15 cellular contexts compared by ENCODE assay signal in the genomic region with DNA sequence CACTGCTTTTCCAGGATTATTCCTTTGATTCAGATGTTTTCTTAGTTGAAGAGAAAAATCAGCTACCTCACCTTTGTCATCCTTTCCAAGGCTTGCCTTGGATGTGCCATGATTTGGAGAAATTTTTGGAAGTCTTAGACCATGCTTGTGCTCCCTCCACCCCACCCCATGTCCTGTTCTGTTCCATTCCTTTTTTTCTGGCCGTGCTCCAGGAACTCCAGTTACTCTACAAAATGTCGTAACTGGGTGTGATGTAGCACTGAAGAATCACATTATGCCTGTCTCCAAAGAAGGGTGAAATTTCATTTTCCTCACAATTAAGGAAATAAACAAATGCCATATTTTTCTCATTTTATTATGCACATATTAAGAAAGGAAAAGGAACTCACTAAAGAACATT.
"Had no signal": no experiment of that assay in that cellular context is flagged by ENCODE, and none has a peak within 500 bp of the region (broad histone marks: within the 10 kb centered on the region; RNA-seq: fewer than 3 reads in every experiment).

No MANE protein-coding gene starts in this region.

- H3K4me1 ChIP-seq: gastroesophageal sphincter, tibial artery, vagina had no signal

- H3K9me3 Mint-ChIP-seq: activated T-cell treated with anti-CD3 and anti-CD28 coated beads, Interleukin-2, amount 50 U/mL, for 4 hours had no signal

- H3K4me3 Mint-ChIP-seq: activated CD8-positive, alpha-beta memory T cell treated with anti-CD3 and anti-CD28 coated beads, Interleukin-2, amount 10 ng/mL, durations not matched to agents 7 days and 5 days; activated naive CD8-positive, alpha-beta T cell; activated T-cell treated with anti-CD3 and anti-CD28 coated beads, Interleukin-2, amount 50 U/mL, for 4 hours; stimulated activated effector memory CD8-positive, alpha-beta T cell treated with anti-CD3 and anti-CD28 coated beads, Interleukin-12 subunit alpha, Interleukin-12 subunit beta, amount 100 ng/mL, for 72 hours had no signal

- DNase-seq: activated CD4-positive, alpha-beta T cell treated with anti-CD3 and anti-CD28 coated beads, Interleukin-2, amount 50 U/mL, for 48 hours; activated CD4-positive, CD25-positive, alpha-beta regulatory T cell treated with anti-CD3 and anti-CD28 coated beads, Interleukin-2, amount 50 U/mL, for 72 hours; activated CD8-positive, alpha-beta memory T cell treated with anti-CD3 and anti-CD28 coated beads, Interleukin-2, amount 10 ng/mL, durations not matched to agents 7 days and 5 days; activated effector memory CD4-positive, alpha-beta T cell treated with anti-CD3 and anti-CD28 coated beads, Interleukin-2, amount 50 U/mL, for 16 hours; activated T-cell treated with anti-CD3 and anti-CD28 coated beads, Interleukin-2, amount 50 U/mL, for 4 hours; brain microvascular endothelial cell; dorsolateral prefrontal cortex; pancreas had no signal

- H3K4me3 ChIP-seq: dorsolateral prefrontal cortex, gastroesophageal sphincter, pancreas, smooth muscle cell, tibial artery, vagina had no signal

- H3K27me3 ChIP-seq: brain microvascular endothelial cell, dorsolateral prefrontal cortex, gastroesophageal sphincter, pancreas, tibial artery, vagina had no signal

- H3K27me3 Mint-ChIP-seq: activated CD8-positive, alpha-beta memory T cell treated with anti-CD3 and anti-CD28 coated beads, Interleukin-2, amount 10 ng/mL, durations not matched to agents 7 days and 5 days; activated naive CD8-positive, alpha-beta T cell had no signal

- ATAC-seq: activated CD8-positive, alpha-beta memory T cell treated with anti-CD3 and anti-CD28 coated beads, Interleukin-2, amount 10 ng/mL, durations not matched to agents 7 days and 5 days; activated T-cell treated with anti-CD3 and anti-CD28 coated beads, Interleukin-2, amount 50 U/mL, for 4 hours; esophagus mucosa; gastroesophageal sphincter; pancreas; stimulated activated effector memory CD8-positive, alpha-beta T cell treated with anti-CD3 and anti-CD28 coated beads, Interleukin-12 subunit alpha, Interleukin-12 subunit beta, amount 100 ng/mL, for 72 hours had no signal

- H3K4me1 Mint-ChIP-seq: activated CD8-positive, alpha-beta memory T cell treated with anti-CD3 and anti-CD28 coated beads, Interleukin-2, amount 10 ng/mL, durations not matched to agents 7 days and 5 days; stimulated activated effector memory CD8-positive, alpha-beta T cell treated with anti-CD3 and anti-CD28 coated beads, Interleukin-12 subunit alpha, Interleukin-12 subunit beta, amount 100 ng/mL, for 72 hours had no signal

- H3K9me3 ChIP-seq: gastroesophageal sphincter, pancreas, tibial artery, vagina had no signal

- H3K36me3 ChIP-seq: brain microvascular endothelial cell, gastroesophageal sphincter, pancreas, tibial artery, vagina had no signal

- H3K27ac ChIP-seq: brain microvascular endothelial cell, dorsolateral prefrontal cortex, gastroesophageal sphincter, pancreas, tibial artery, vagina had no signal

- H3K27ac Mint-ChIP-seq: activated CD8-positive, alpha-beta memory T cell treated with anti-CD3 and anti-CD28 coated beads, Interleukin-2, amount 10 ng/mL, durations not matched to agents 7 days and 5 days; activated naive CD8-positive, alpha-beta T cell; stimulated activated effector memory CD8-positive, alpha-beta T cell treated with anti-CD3 and anti-CD28 coated beads, Interleukin-12 subunit alpha, Interleukin-12 subunit beta, amount 100 ng/mL, for 72 hours had no signal

- H3K36me3 Mint-ChIP-seq: activated CD8-positive, alpha-beta memory T cell treated with anti-CD3 and anti-CD28 coated beads, Interleukin-2, amount 10 ng/mL, durations not matched to agents 7 days and 5 days; activated naive CD8-positive, alpha-beta T cell; stimulated activated effector memory CD8-positive, alpha-beta T cell treated with anti-CD3 and anti-CD28 coated beads, Interleukin-12 subunit alpha, Interleukin-12 subunit beta, amount 100 ng/mL, for 72 hours had no signal
